26 cellular contexts compared by ENCODE assay signal in genomic region chr2:170669909-170670308, GRCh38. TPM values are rescaled to one million over a fixed set of nuclear protein-coding genes. Genes with fewer than 3 reads are reported as not detected.
"Had no signal": no experiment of that assay in that cellular context is flagged by ENCODE, and none has a peak within 500 bp of the region (broad histone marks: within the 10 kb centered on the region; RNA-seq: fewer than 3 reads in every experiment).

No MANE protein-coding gene starts in this region.

- H3K27me3 ChIP-seq: stomach, suprapubic skin, testis, thyroid gland, tibial artery, tibial nerve, transverse colon, upper lobe of left lung, upper lobe of right lung, uterus, vagina had no signal

- DNase-seq: stimulated activated CD4-positive, alpha-beta T cell treated with anti-CD3 and anti-CD28 coated beads, Interleukin-2, amount 100 ng/mL, for 48 hours; stimulated activated CD4-positive, alpha-beta T cell treated with anti-CD3 and anti-CD28 coated beads, Interleukin-4, amount 100 ng/mL, for 1 hour; stimulated activated CD4-positive, alpha-beta T cell treated with anti-CD3 and anti-CD28 coated beads, Interleukin-4, amount 100 ng/mL, for 24 hours; stimulated activated CD4-positive, alpha-beta T cell treated with anti-CD3 and anti-CD28 coated beads, Interleukin-4, amount 100 ng/mL, for 4 hours; stimulated activated CD8-positive, alpha-beta memory T cell treated with anti-CD3 and anti-CD28 coated beads, Interleukin-4, amount 100 ng/mL, for 48 hours; stimulated activated naive B cell treated with anti-CD40 and anti-IgM and Interleukin-4, amounts not matched to agents 10 μg/mL and 1 μg/mL and 100 μg/mL, for 72 hours; stimulated activated naive CD4-positive, alpha-beta T cell; stimulated activated naive CD4-positive, alpha-beta T cell treated with Interleukin-2 at 50 U/mL for 16 hours; stimulated activated naive CD8-positive, alpha-beta T cell treated with anti-CD3 and anti-CD28 coated beads, Interleukin-15, amount 100 ng/mL, for 72 hours; stimulated activated naive CD8-positive, alpha-beta T cell treated with anti-CD3 and anti-CD28 coated beads, Interleukin-15, Interleukin-2, amounts not matched to agents 100 U/mL and 50 U/mL, for 24 hours; stomach; substantia nigra; testis; thyroid gland; tibial artery; transverse colon; upper lobe of left lung; upper lobe of right lung; uterus had no signal

- ATAC-seq: stimulated activated effector memory CD8-positive, alpha-beta T cell treated with anti-CD3 and anti-CD28 coated beads, Interleukin-12 subunit alpha, Interleukin-12 subunit beta, amount 100 ng/mL, for 72 hours; stimulated activated memory B cell treated with anti-CD40 and anti-IgM and Interleukin-4, amounts not matched to agents 10 μg/mL and 1 μg/mL and 100 μg/mL, for 72 hours; stimulated activated naive B cell treated with anti-CD40 and anti-IgM and Interleukin-4, amounts not matched to agents 10 μg/mL and 1 μg/mL and 100 μg/mL, for 72 hours; stimulated activated naive CD8-positive, alpha-beta T cell treated with anti-CD3 and anti-CD28 coated beads, Interleukin-15, amount 100 ng/mL, for 72 hours; stimulated activated naive CD8-positive, alpha-beta T cell treated with anti-CD3 and anti-CD28 coated beads, Interleukin-15, Interleukin-2, amounts not matched to agents 100 U/mL and 50 U/mL, for 24 hours; upper lobe of right lung had no signal

- H3K9me3 ChIP-seq: stomach, suprapubic skin, testis, thoracic aorta, thyroid gland, tibial artery, tibial nerve, transverse colon, upper lobe of left lung, upper lobe of right lung, uterus, vagina had no signal

- H3K36me3 ChIP-seq: stomach, suprapubic skin, thoracic aorta, thyroid gland, tibial artery, tibial nerve, transverse colon, upper lobe of left lung, upper lobe of right lung, uterus, vagina had no signal

- FAIRE-seq: urothelium cell line had no signal

- H3K27ac ChIP-seq: stomach, suprapubic skin, testis, thoracic aorta, thyroid gland, tibial artery, tibial nerve, transverse colon, upper lobe of left lung, upper lobe of right lung, uterus, vagina had no signal

- H3K4me1 ChIP-seq: stomach, suprapubic skin, testis, thyroid gland, tibial artery, tibial nerve, upper lobe of left lung, upper lobe of right lung, uterus, vagina had no signal

- H3K4me3 ChIP-seq: stomach, suprapubic skin, testis, thoracic aorta, thyroid gland, tibial artery, tibial nerve, transverse colon, upper lobe of left lung, upper lobe of right lung, uterus, vagina had no signal

RNA-seq across cellular contexts. Expression of gene SP5, which starts 45.2 kb away (rescaled TPM):
- total RNA-seq: thoracic aorta had no signal
